Comparison of ENCODE assay signal across 1 cellular context in the genomic region with DNA sequence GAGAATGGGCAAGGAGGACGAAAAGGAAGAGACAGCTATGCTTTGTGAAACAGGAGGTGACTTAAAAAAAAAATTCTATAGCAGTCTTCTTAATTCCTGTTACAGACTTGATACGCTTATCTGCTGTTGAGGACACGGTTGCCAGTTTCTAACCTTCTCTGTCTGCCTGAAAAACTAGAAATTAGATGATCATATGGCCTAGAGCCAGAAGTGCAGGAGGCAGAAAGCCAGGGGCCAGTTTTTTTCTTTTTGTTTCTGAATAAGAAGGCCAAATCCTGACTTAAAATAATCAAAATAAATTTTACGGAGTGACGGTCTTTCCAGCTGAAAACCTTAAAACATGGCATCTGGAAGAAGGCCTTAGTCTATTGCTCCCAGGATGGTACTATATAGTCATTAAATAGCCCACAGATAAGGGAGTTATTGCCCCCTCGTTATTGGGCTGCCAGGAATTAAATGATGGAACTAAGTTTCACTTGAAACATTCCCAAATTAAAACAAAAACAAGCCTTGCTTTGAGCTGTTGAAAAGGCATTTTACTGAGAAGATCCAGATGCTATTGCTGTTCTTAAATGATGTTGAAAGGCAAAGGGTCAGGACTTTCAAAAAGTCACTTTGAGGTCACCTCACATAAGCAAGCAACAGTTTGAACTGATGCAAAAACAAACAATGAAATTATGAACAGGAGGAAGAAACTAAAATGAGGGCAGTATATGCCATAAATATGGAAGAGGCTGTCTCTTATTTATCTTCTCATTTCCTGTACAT.
TF ChIP-seq lines count a peak whose summit lies in the region.

No MANE protein-coding gene starts in this region.

TF ChIP-seq in IMR-90, 13 proteins besides CTCF, POLR2A, EP300 and RAD21 (continued from another document):
- TF ChIP-seq SMC3 (IDR thresholded peaks at IDR 0.05; ENCODE audit: low read depth, low read length): no peak
- no peak for TF ChIP-seq RFX5 (IDR thresholded peaks at IDR 0.05; ENCODE audit: low read depth, low read length)
- TF ChIP-seq, protein P1, sequence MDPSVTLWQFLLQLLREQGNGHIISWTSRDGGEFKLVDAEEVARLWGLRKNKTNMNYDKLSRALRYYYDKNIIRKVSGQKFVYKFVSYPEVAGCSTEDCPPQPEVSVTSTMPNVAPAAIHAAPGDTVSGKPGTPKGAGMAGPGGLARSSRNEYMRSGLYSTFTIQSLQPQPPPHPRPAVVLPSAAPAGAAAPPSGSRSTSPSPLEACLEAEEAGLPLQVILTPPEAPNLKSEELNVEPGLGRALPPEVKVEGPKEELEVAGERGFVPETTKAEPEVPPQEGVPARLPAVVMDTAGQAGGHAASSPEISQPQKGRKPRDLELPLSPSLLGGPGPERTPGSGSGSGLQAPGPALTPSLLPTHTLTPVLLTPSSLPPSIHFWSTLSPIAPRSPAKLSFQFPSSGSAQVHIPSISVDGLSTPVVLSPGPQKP (IDR thresholded peaks at IDR 0.05; ENCODE audit: borderline replicate concordance, low read depth, low read length): no peak
- TF ChIP-seq, protein P2, sequence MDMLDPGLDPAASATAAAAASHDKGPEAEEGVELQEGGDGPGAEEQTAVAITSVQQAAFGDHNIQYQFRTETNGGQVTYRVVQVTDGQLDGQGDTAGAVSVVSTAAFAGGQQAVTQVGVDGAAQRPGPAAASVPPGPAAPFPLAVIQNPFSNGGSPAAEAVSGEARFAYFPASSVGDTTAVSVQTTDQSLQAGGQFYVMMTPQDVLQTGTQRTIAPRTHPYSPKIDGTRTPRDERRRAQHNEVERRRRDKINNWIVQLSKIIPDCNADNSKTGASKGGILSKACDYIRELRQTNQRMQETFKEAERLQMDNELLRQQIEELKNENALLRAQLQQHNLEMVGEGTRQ (IDR thresholded peaks at IDR 0.05; ENCODE audit: low read depth, low read length): no peak
- TF ChIP-seq RCOR1 (IDR thresholded peaks at IDR 0.05; ENCODE audit: insufficient replicate concordance, low read length): no peak
